Comparison of ENCODE assay signal across 8 cellular contexts in the genomic region with DNA sequence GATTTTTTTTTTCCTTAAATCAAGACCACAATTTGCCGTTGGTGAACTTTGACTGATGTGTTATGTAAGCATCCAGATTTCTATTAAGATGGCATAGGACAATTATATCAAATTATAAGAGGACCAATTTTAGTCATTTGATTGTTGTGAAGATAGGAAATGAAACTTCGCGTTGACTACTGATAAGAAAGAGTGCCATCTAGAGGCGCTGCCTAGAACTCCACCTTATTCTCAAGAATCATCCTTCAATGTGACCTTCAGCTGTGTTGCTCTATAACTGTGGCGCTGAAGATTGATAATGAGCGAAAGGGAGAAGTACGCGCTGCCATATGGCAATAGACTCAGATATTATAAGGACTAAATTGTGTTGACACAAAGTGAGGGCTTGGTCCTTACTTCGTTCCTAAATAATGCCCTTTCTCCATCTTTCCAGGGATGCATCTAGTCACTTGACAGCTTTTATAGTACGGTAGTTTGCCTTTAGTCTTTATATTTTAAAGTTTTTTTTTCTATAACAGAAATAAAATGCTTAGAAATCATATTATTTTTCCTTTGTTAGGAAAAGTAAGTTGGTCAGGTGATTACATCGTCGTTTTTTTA.
A peak's percentile ranks its signal among the peaks of the same experiment; 100 is the strongest.
DNase-seq lines count a peak whose midpoint lies in the region; ATAC-seq and TF ChIP-seq lines count a peak whose summit lies in the region.

No MANE protein-coding gene starts in this region.

- H3K36me3 ChIP-seq in GM06990 (ENCODE audit: control insufficient read depth, insufficient read depth, low read length): no peaks in the 10 kb centered on the region

- peaks cover 7% of the 10 kb centered on the region for H3K4me1 Mint-ChIP-seq in activated naive CD8-positive, alpha-beta T cell treated with anti-CD3 and anti-CD28 coated beads for 36 hours

- H3K4me3 ChIP-seq in GM06990 (replicated peaks; ENCODE audit: low read depth, low read length): no peak overlapping the region

- H3K36me3 Mint-ChIP-seq in activated naive CD8-positive, alpha-beta T cell treated with anti-CD3 and anti-CD28 coated beads for 36 hours: no peaks in the 10 kb centered on the region

- peak; percentile 1 for DNase-seq in GM06990 (ENCODE audit: extremely low read depth, insufficient read length)
- peak; percentile 13 for DNase-seq in NCI-H526 treated with DMSO at 0.1 percent for 48 hours (lab: John Stamatoyannopoulos, UW)
- peak; percentile 4 for DNase-seq in activated naive CD8-positive, alpha-beta T cell treated with anti-CD3 and anti-CD28 coated beads for 36 hours
- DNase-seq in iPS-NIHi11 (ENCODE audit: low spot score): peak; percentile 33
- peak; percentile 8 for DNase-seq in stimulated activated CD4-positive, alpha-beta T cell treated with anti-CD3 and anti-CD28 coated beads, Interleukin-1b, Interleukin-23, amount 100 ng/mL, for 48 hours

- no peaks in the 10 kb centered on the region for H3K27me3 ChIP-seq in GM06990 (replicated peaks; ENCODE audit: control insufficient read depth, insufficient read depth, low read length)

- no peak overlapping the region for H3K4me3 Mint-ChIP-seq in activated naive CD8-positive, alpha-beta T cell treated with anti-CD3 and anti-CD28 coated beads for 36 hours

- H3K27ac ChIP-seq in 22Rv1: no peak overlapping the region

- H3K9me3 Mint-ChIP-seq in activated naive CD8-positive, alpha-beta T cell treated with anti-CD3 and anti-CD28 coated beads for 36 hours: peaks cover 1% of the 10 kb centered on the region

- H3K27ac Mint-ChIP-seq in activated naive CD8-positive, alpha-beta T cell treated with anti-CD3 and anti-CD28 coated beads for 36 hours: no peak overlapping the region

- ATAC-seq in HG03280 (IDR thresholded peaks at IDR 0.05; ENCODE audit: unreplicated experiment): peak; percentile 58
- no peak for ATAC-seq in HG03097 (IDR thresholded peaks at IDR 0.05; ENCODE audit: low FRiP score, unreplicated experiment)

- TF ChIP-seq CTCF in 22Rv1 (IDR thresholded peaks at IDR 0.05) (peak; percentile 83), GM06990 (IDR thresholded peaks at IDR 0.05; ENCODE audit: insufficient read depth, low read length, poor library complexity, severe bottlenecking) (peak; percentile 53)

- peaks cover 9% of the 10 kb centered on the region for H3K27me3 Mint-ChIP-seq in activated naive CD8-positive, alpha-beta T cell treated with anti-CD3 and anti-CD28 coated beads for 36 hours
